In the genomic region with DNA sequence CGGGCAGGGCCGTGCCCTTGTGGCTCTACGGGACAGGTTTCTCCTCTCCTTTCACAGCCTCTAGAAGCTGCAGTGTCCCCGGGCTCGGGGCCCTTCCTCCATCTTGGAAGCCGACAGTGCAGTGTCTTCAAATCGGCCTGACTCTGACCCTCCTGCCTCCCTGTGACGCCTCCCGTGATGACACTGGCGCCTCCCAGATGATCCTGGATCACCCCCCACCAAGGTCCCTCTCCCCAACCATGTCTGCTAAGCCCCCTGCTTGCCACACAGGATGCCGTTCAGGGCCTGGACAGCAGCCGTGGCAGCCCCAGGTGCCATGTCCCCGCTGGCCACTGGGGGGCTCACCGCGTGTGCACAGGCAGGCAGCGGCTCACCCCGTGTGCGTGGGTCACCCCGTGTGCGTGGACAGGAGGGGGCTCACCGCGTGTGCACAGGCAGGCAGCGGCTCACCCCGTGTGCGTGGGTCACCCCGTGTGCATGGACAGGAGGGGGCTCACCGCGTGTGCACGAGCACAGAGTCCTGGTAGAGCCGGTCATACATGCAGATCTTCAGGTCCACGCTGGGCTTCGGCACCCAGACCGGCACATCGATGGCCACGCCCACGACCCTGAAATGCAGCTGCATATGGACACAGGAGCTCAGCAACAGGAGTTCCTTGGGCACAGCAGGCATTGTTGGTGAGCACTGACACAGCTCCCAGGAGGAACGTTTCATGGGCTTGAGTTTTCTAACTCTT, we compare ENCODE assay signal across 8 cellular contexts. TPM values are rescaled to one million over a fixed set of nuclear protein-coding genes. Genes with fewer than 3 reads are reported as not detected.
DNase-seq lines count a peak whose midpoint lies in the region; ATAC-seq, FAIRE-seq and TF ChIP-seq lines count a peak whose summit lies in the region.

No MANE protein-coding gene starts in this region.

- no peak for TF ChIP-seq EP300 in Ishikawa (IDR thresholded peaks at IDR 0.05; ENCODE audit: borderline replicate concordance)
- TF ChIP-seq EP300 in K562 (IDR thresholded peaks at IDR 0.05; ENCODE audit: low read length) = no peak

- TF ChIP-seq POLR2A in K562 (conservative IDR thresholded peaks at IDR 0.05) = no peak

- POLR2A ChIA-PET in Caco-2 (lab: Charles Lee) = no interaction called here
- POLR2A ChIA-PET in K562 (lab: Yijun Ruan, JAX) = interaction anchor here (0.6 to 1.5 kb wide), 4 partner anchors 13 to 268 kb away, joined by 3 to 6 read pairs (median 4); no protein-coding TSS in a partner anchor

- DNase-seq in Caco-2 = peak; percentile 70 to 78
- peak; percentile 55 for DNase-seq in T-helper 9 cell
- DNase-seq in K562 (ENCODE audit: extremely low read depth in 1 of 4, low spot score in 3 of 4) = peak; percentile 74 to 84 (median 81)
- DNase-seq in iris pigment epithelial cell (ENCODE audit: low read depth) = peak; percentile 35
- peak; percentile 39 for DNase-seq in stimulated activated CD4-positive, alpha-beta T cell treated with anti-CD3 and anti-CD28 coated beads, Interleukin-2, amount 100 ng/mL, for 4 hours (ENCODE audit: low read depth)

- H3K9me3 ChIP-seq in Caco-2 (no peaks in the 10 kb centered on the region), K562 (replicated peaks; ENCODE audit: control insufficient read depth, insufficient read depth, low read depth, low read length) (no peaks in the 10 kb centered on the region)

- H3K36me3 ChIP-seq in Caco-2 (ENCODE audit: control insufficient read depth, insufficient read depth, low read length) (no peaks in the 10 kb centered on the region), K562 (ENCODE audit: control insufficient read depth, insufficient read depth, low read length) (no peaks in the 10 kb centered on the region)

- H3K4me1 ChIP-seq in Caco-2 = no peaks in the 10 kb centered on the region
- H3K4me1 ChIP-seq in K562 (replicated peaks in 1 of 2; ENCODE audit: control insufficient read depth in 2 of 2, insufficient read depth in 2 of 2, low read length in 2 of 2) = peaks cover 0 to 41% of the 10 kb centered on the region in 2 experiments; a peak in 2 of 5 replicates

- H3K9me1 ChIP-seq in K562 (ENCODE audit: control insufficient read depth, insufficient read depth, low read length) = no peaks in the 10 kb centered on the region

- H4K20me1 ChIP-seq in K562 (replicated peaks; ENCODE audit: control insufficient read depth, insufficient read depth, low read length) = peaks cover 14% of the 10 kb centered on the region

- peak overlapping the region; percentile 83 for H3K4me2 ChIP-seq in K562 (ENCODE audit: insufficient read depth, low read length)

- H3K27ac ChIP-seq in K562 (ENCODE audit: extremely low read depth, low read depth, low read length) = no peak overlapping the region

- H2AFZ ChIP-seq in K562 (ENCODE audit: low read depth, low read length) = peak overlapping the region; percentile 78

- H3K36me3 Mint-ChIP-seq in Caco-2 (ENCODE audit: insufficient read depth, unreplicated experiment) = no peaks in the 10 kb centered on the region

- no peaks in the 10 kb centered on the region for H3K9me3 Mint-ChIP-seq in Caco-2 (ENCODE audit: unreplicated experiment)

- H3K9ac ChIP-seq in K562 (ENCODE audit: insufficient read depth in 1 of 2, low read depth in 2 of 2, low read length in 2 of 2) = peak overlapping the region in 1 of 2 experiments; percentile 72; a peak in 2 of 4 replicates

- no peak overlapping the region for H3K27ac Mint-ChIP-seq in Caco-2 (ENCODE audit: unreplicated experiment)

- H3K79me2 ChIP-seq in K562 (ENCODE audit: control insufficient read depth, insufficient read depth, low read length) = no peaks in the 10 kb centered on the region

- CTCF ChIA-PET in Caco-2 (lab: Charles Lee) (interaction anchor here (0.8 to 1.6 kb wide), 7 partner anchors 17 to 251 kb away, joined by 3 to 12 read pairs (median 4); partner anchors contain the start of gene FAAP20), K562 (lab: Yijun Ruan, JAX; ENCODE audit: low intra/inter-chr PET ratio) (interaction anchor here (0.6 to 2.3 kb wide), 2 partner anchors 102 to 658 kb away, joined by 3 to 18 read pairs; no protein-coding TSS in a partner anchor)

- intact Hi-C loops in Caco-2 (cut with micrococcal nuclease; ENCODE audit: unreplicated experiment) (loop anchor here (1.0 kb wide), 1 partner anchor 102 kb away; no protein-coding TSS in a partner anchor), K562 (cut with micrococcal nuclease) (loop anchor here (1.0 kb wide), 1 partner anchor 102 kb away; no protein-coding TSS in a partner anchor)

- no peaks in the 10 kb centered on the region for H3K27me3 ChIP-seq in Caco-2 (replicated peaks; ENCODE audit: control insufficient read depth, insufficient read depth, low read length)
- peaks cover 58 to 90% of the 10 kb centered on the region in 2 experiments for H3K27me3 ChIP-seq in K562 (ENCODE audit: control insufficient read depth in 2 of 2, insufficient read depth in 2 of 2, low read length in 2 of 2)

- 2% methylated on average over 37 of the region's 37 CpGs for WGBS in K562 (ENCODE audit: insufficient coverage, low coverage, missing lambda C conversion rate)

- in situ Hi-C loops in K562 (cut with MboI) = no loop called here

- peak; percentile 77 to 83 for TF ChIP-seq CTCF in Caco-2 (IDR thresholded peaks at IDR 0.05; ENCODE audit: insufficient read depth in 1 of 2, low read depth in 1 of 2, low read length in 1 of 2, severe bottlenecking in 1 of 2, unreplicated experiment in 1 of 2)
- peak; percentile 77 to 97 (median 85) for TF ChIP-seq CTCF in K562 (IDR thresholded peaks at IDR 0.05 in 2 of 3, conservative IDR thresholded peaks at IDR 0.05 in 1 of 3; ENCODE audit: insufficient read depth in 2 of 3, low read depth in 1 of 3, low read length in 3 of 3)

- H3K4me3 Mint-ChIP-seq in Caco-2 (ENCODE audit: unreplicated experiment) = peak overlapping the region; percentile 65

- H3K4me3 ChIP-seq in Caco-2 (ENCODE audit: low read depth, low read length) (peak overlapping the region; percentile 58), K562 (no peak overlapping the region)

- TF ChIP-seq RAD21 in Ishikawa (IDR thresholded peaks at IDR 0.05; ENCODE audit: low read depth) = peak; percentile 65
- peak; percentile 48 to 73 for TF ChIP-seq RAD21 in K562 (CRISPR knock-in tag; conservative IDR thresholded peaks at IDR 0.05 in 1 of 2, IDR thresholded peaks at IDR 0.05 in 1 of 2)

- BruUV-seq in Caco-2 (replicated peaks; lab: Mats Ljungman, UMichigan) (no TSS peak), K562 (replicated peaks; lab: Mats Ljungman, UMichigan) (no TSS peak)

- ATAC-seq in K562 = peak; percentile 99
- no peak for ATAC-seq in GM19395 (IDR thresholded peaks at IDR 0.05; ENCODE audit: unreplicated experiment)
- ATAC-seq in HG02973 (IDR thresholded peaks at IDR 0.05; ENCODE audit: unreplicated experiment) = no peak

- no peaks in the 10 kb centered on the region for H3K27me3 Mint-ChIP-seq in Caco-2 (ENCODE audit: insufficient read depth, unreplicated experiment)

- H3K4me1 Mint-ChIP-seq in Caco-2 (ENCODE audit: low read depth, unreplicated experiment) = no peaks in the 10 kb centered on the region

- peak; percentile 85 for FAIRE-seq in K562 (lab: Jason Lieb, UNC)

RNA-seq across cellular contexts. Expression of gene TMEM52, which starts 24.9 kb away (rescaled TPM):
- 5.8 and 6.4 TPM in 2 replicates for total RNA-seq in Caco-2 (2022)
- total RNA-seq in K562 (2011; cell fraction: chromatin; rRNA removed; ENCODE audit: low replicate concordance) = 5.7 and 20.2 TPM in 2 replicates
- 23.0 and 23.7 TPM in 2 replicates for total RNA-seq in K562 (2011; cell fraction: nucleolus; rRNA removed)
- total RNA-seq in K562 (2011; cell fraction: nucleoplasm; rRNA removed) = 12.5 and 15.1 TPM in 2 replicates
- 19.2 and 24.9 TPM in 2 replicates for total RNA-seq in K562 (2014; rRNA removed)
- total RNA-seq in K562 (2014; rRNA removed; fragmentation: Illumina TruSeq; extraction: Trizol) = 1.9 and 4.3 TPM in 2 replicates
- total RNA-seq in K562 (2015; rRNA removed; fragmentation: Illumina TruSeq; extraction: Trizol) = 6.8 and 7.9 TPM in 2 replicates
- total RNA-seq in K562 (2021) = 21.5 and 22.5 TPM in 2 replicates
- 6.8 and 10.6 TPM in 2 replicates for polyA plus RNA-seq in K562 (2011; rRNA removed)
- polyA plus RNA-seq in K562 (2011; cell fraction: cytosol; rRNA removed) = 17.0 and 45.9 TPM in 2 replicates
- 31.9 and 53.9 TPM in 2 replicates for polyA plus RNA-seq in K562 (2011; cell fraction: nucleus; rRNA removed)
- 8.9 and 9.5 TPM in 2 replicates for polyA plus RNA-seq in K562 (2012)
- 14.1 and 18.1 TPM in 2 replicates for polyA plus RNA-seq in K562 (2014; fragmentation: Illumina TruSeq; extraction: Trizol)
- 1 to 10 TPM in 1 of 2 experiments, under 1 TPM in 1; 0.37 to 1.4 TPM for polyA plus RNA-seq in K562 (2014; fragmentation: Nextera tagmentation; extraction: Ambion mirVana)
- 15.3 and 17.2 TPM in 2 replicates for polyA plus RNA-seq in K562 (2014; rRNA removed)
- polyA minus RNA-seq in K562 (2011; rRNA and poly(A)+ RNA removed) = 2.1 and 3.8 TPM in 2 replicates
- 8.1 and 9.6 TPM in 2 replicates for polyA minus RNA-seq in K562 (2011; cell fraction: cytosol; rRNA and poly(A)+ RNA removed)
- polyA minus RNA-seq in K562 (2011; cell fraction: nucleus; rRNA and poly(A)+ RNA removed) = 5.1 and 6.1 TPM in 2 replicates

RNA-seq across cellular contexts. Expression of gene CALML6, which starts 28.9 kb away (rescaled TPM):
- total RNA-seq in Caco-2 (2022) (1.2 and 1.4 TPM in 2 replicates), K562 (2014; rRNA removed) (not detected in 2 replicates), K562 (2014; rRNA removed; fragmentation: Illumina TruSeq; extraction: Trizol) (not detected in 2 replicates), K562 (2015; rRNA removed; fragmentation: Illumina TruSeq; extraction: Trizol) (not detected in 2 replicates), K562 (2021) (not detected in 2 replicates)
- 0.56 and 0.69 TPM in 2 replicates for total RNA-seq in K562 (2011; cell fraction: chromatin; rRNA removed; ENCODE audit: low replicate concordance)
- total RNA-seq in K562 (2011; cell fraction: nucleolus; rRNA removed) = 0.33 and 0.39 TPM in 2 replicates
- total RNA-seq in K562 (2011; cell fraction: nucleoplasm; rRNA removed) = not detected in 2 replicates
- polyA plus RNA-seq in K562 (2011; rRNA removed) (0.14 TPM in 1 of 2 replicates, not detected in the other), K562 (2014; fragmentation: Illumina TruSeq; extraction: Trizol) (not detected in 2 replicates), K562 (2014; fragmentation: Nextera tagmentation; extraction: Ambion mirVana) (not detected), K562 (2014; rRNA removed) (0.16 TPM in 1 of 2 replicates, not detected in the other)
- polyA plus RNA-seq in K562 (2011; cell fraction: cytosol; rRNA removed) = not detected in 2 replicates
- 0.10 and 0.68 TPM in 2 replicates for polyA plus RNA-seq in K562 (2011; cell fraction: nucleus; rRNA removed)
- 0.08 and 0.53 TPM in 2 replicates for polyA plus RNA-seq in K562 (2012)
- not detected in 2 replicates for polyA minus RNA-seq in K562 (2011; rRNA and poly(A)+ RNA removed)
- not detected in 2 replicates for polyA minus RNA-seq in K562 (2011; cell fraction: cytosol; rRNA and poly(A)+ RNA removed)
- not detected in 2 replicates for polyA minus RNA-seq in K562 (2011; cell fraction: nucleus; rRNA and poly(A)+ RNA removed)

RNA-seq across cellular contexts. Expression of gene GNB1, which starts 53.1 kb away (rescaled TPM):
- total RNA-seq in Caco-2 (2022) = 268 and 301 TPM in 2 replicates
- 190 and 209 TPM in 2 replicates for total RNA-seq in K562 (2011; cell fraction: chromatin; rRNA removed; ENCODE audit: low replicate concordance)
- 83.4 and 90.4 TPM in 2 replicates for total RNA-seq in K562 (2011; cell fraction: nucleolus; rRNA removed)
- total RNA-seq in K562 (2011; cell fraction: nucleoplasm; rRNA removed) = 169 and 203 TPM in 2 replicates
- total RNA-seq in K562 (2014; rRNA removed) = 46.9 and 60.9 TPM in 2 replicates
- total RNA-seq in K562 (2014; rRNA removed; fragmentation: Illumina TruSeq; extraction: Trizol) = 113 and 114 TPM in 2 replicates
- total RNA-seq in K562 (2015; rRNA removed; fragmentation: Illumina TruSeq; extraction: Trizol) = 106 and 111 TPM in 2 replicates
- total RNA-seq in K562 (2021) = 289 and 309 TPM in 2 replicates
- 240 and 308 TPM in 2 replicates for polyA plus RNA-seq in K562 (2011; rRNA removed)
- polyA plus RNA-seq in K562 (2011; cell fraction: cytosol; rRNA removed) = 264 and 290 TPM in 2 replicates
- polyA plus RNA-seq in K562 (2011; cell fraction: nucleus; rRNA removed) = 160 and 176 TPM in 2 replicates
- polyA plus RNA-seq in K562 (2012) = 213 and 306 TPM in 2 replicates
- 293 and 388 TPM in 2 replicates for polyA plus RNA-seq in K562 (2014; fragmentation: Illumina TruSeq; extraction: Trizol)
- 10 to 100 TPM; 34.3 to 45.1 TPM for polyA plus RNA-seq in K562 (2014; fragmentation: Nextera tagmentation; extraction: Ambion mirVana)
- polyA plus RNA-seq in K562 (2014; rRNA removed) = 147 and 159 TPM in 2 replicates
- 343 and 352 TPM in 2 replicates for polyA minus RNA-seq in K562 (2011; rRNA and poly(A)+ RNA removed)
- 206 and 275 TPM in 2 replicates for polyA minus RNA-seq in K562 (2011; cell fraction: cytosol; rRNA and poly(A)+ RNA removed)
- 31.1 and 59.9 TPM in 2 replicates for polyA minus RNA-seq in K562 (2011; cell fraction: nucleus; rRNA and poly(A)+ RNA removed)

RNA-seq across cellular contexts. Expression of gene CFAP74, which starts 59.6 kb away (rescaled TPM):
- not detected in 2 replicates for total RNA-seq in Caco-2 (2022)
- total RNA-seq in K562 (2011; cell fraction: chromatin; rRNA removed; ENCODE audit: low replicate concordance) = not detected in 2 replicates
- total RNA-seq in K562 (2011; cell fraction: nucleolus; rRNA removed) = not detected in 2 replicates
- total RNA-seq in K562 (2011; cell fraction: nucleoplasm; rRNA removed) = not detected in 2 replicates
- total RNA-seq in K562 (2014; rRNA removed) = 0.04 and 0.05 TPM in 2 replicates
- total RNA-seq in K562 (2014; rRNA removed; fragmentation: Illumina TruSeq; extraction: Trizol) = 0.15 and 0.41 TPM in 2 replicates
- total RNA-seq in K562 (2015; rRNA removed; fragmentation: Illumina TruSeq; extraction: Trizol) = 0.08 TPM in 1 of 2 replicates, not detected in the other
- not detected in 2 replicates for total RNA-seq in K562 (2021)
- polyA plus RNA-seq in K562 (2011; rRNA removed) = not detected in 2 replicates
- not detected in 2 replicates for polyA plus RNA-seq in K562 (2011; cell fraction: cytosol; rRNA removed)
- not detected in 2 replicates for polyA plus RNA-seq in K562 (2011; cell fraction: nucleus; rRNA removed)
- polyA plus RNA-seq in K562 (2012) = 0.05 and 2.2 TPM in 2 replicates
- not detected in 2 replicates for polyA plus RNA-seq in K562 (2014; fragmentation: Illumina TruSeq; extraction: Trizol)
- not detected for polyA plus RNA-seq in K562 (2014; fragmentation: Nextera tagmentation; extraction: Ambion mirVana)
- 0.03 and 0.04 TPM in 2 replicates for polyA plus RNA-seq in K562 (2014; rRNA removed)
- polyA minus RNA-seq in K562 (2011; rRNA and poly(A)+ RNA removed) = not detected in 2 replicates
- polyA minus RNA-seq in K562 (2011; cell fraction: cytosol; rRNA and poly(A)+ RNA removed) = not detected in 2 replicates
- not detected in 2 replicates for polyA minus RNA-seq in K562 (2011; cell fraction: nucleus; rRNA and poly(A)+ RNA removed)
